ENCODE assay signal across 8 cellular contexts in genomic region chr3:136750209-136750921, GRCh38. TPM values are rescaled to one million over a fixed set of nuclear protein-coding genes. Genes with fewer than 3 reads are reported as not detected.
DNase-seq lines count a peak whose midpoint lies in the region; ATAC-seq and TF ChIP-seq lines count a peak whose summit lies in the region.

No MANE protein-coding gene starts in this region.

- H3K4me3 ChIP-seq in cardiac fibroblast (replicated peaks in 1 of 2; ENCODE audit: low read depth in 2 of 2, low read length in 2 of 2), result peak overlapping the region; percentile 60 to 70

- DNase-seq in EL (peak; percentile 29), NCI-H526 treated with DMSO at 0.1 percent for 48 hours (lab: John Stamatoyannopoulos, UW) (peak; percentile 39), cardiac fibroblast (ENCODE audit: low read depth in 2 of 2) (peak in 1 of 2 donors; percentile 39), mesothelial cell of epicardium (ENCODE audit: low spot score in 2 of 2, unreplicated experiment in 2 of 2) (no peak)
- no peak for DNase-seq in stimulated activated CD4-positive, alpha-beta T cell treated with anti-CD3 and anti-CD28 coated beads, Interleukin-4, amount 100 ng/mL, for 4 hours

- H3K4me1 Mint-ChIP-seq in mesothelial cell of epicardium, result peaks cover 41% of the 10 kb centered on the region

- H3K9me3 Mint-ChIP-seq in mesothelial cell of epicardium, result no peaks in the 10 kb centered on the region

- TF ChIP-seq CTCF in cardiac fibroblast (IDR thresholded peaks at IDR 0.05; ENCODE audit: low read depth, low read length) (no peak), mesothelial cell of epicardium (IDR thresholded peaks at IDR 0.05; ENCODE audit: unreplicated experiment) (no peak)

- no peaks in the 10 kb centered on the region for H3K27me3 Mint-ChIP-seq in mesothelial cell of epicardium (ENCODE audit: low read depth)

- no peaks in the 10 kb centered on the region for H3K36me3 Mint-ChIP-seq in mesothelial cell of epicardium

- peak overlapping the region; percentile 78 for H3K4me3 Mint-ChIP-seq in mesothelial cell of epicardium

- H3K27ac Mint-ChIP-seq in mesothelial cell of epicardium, result peak overlapping the region; percentile 96

- ATAC-seq in GM21576 (IDR thresholded peaks at IDR 0.05; ENCODE audit: unreplicated experiment) (no peak), GM19397 (IDR thresholded peaks at IDR 0.05; ENCODE audit: unreplicated experiment) (no peak), GM19328 (IDR thresholded peaks at IDR 0.05; ENCODE audit: unreplicated experiment) (no peak)

RNA-seq across cellular contexts. Expression of gene STAG1, which starts 1.8 kb away (rescaled TPM):
- 49.0 to 52.6 TPM (median 51.8 TPM) in 3 replicates for total RNA-seq in mesothelial cell of epicardium

Comparison
In these comparisons a context has a peak if more than half of its experiments do, and no peak if none do; other contexts are left out.
1. DNase-seq: peak in EL (single experiment) and NCI-H526 treated with DMSO at 0.1 percent for 48 hours (single experiment); none in mesothelial cell of epicardium (0 of 2) and stimulated activated CD4-positive, alpha-beta T cell treated with anti-CD3 and anti-CD28 coated beads, Interleukin-4, amount 100 ng/mL, for 4 hours (0 of 2).